Comparison of ENCODE assay signal across 20 cellular contexts in genomic region chr10:29113251-29113945, GRCh38.
DNase-seq lines count a peak whose midpoint lies in the region; ATAC-seq and TF ChIP-seq lines count a peak whose summit lies in the region.
"Had no signal": no experiment of that assay in that cellular context is flagged by ENCODE, and none has a peak within 500 bp of the region (broad histone marks: within the 10 kb centered on the region; RNA-seq: fewer than 3 reads in every experiment).

No MANE protein-coding gene starts in this region.

- intact Hi-C loops in Caco-2 (cut with micrococcal nuclease; ENCODE audit: unreplicated experiment) = no loop called here

- no peak for ATAC-seq in GM21737 (IDR thresholded peaks at IDR 0.05; ENCODE audit: unreplicated experiment)

- H3K4me1 Mint-ChIP-seq in Caco-2 (ENCODE audit: low read depth, unreplicated experiment) (peaks cover 39% of the 10 kb centered on the region), glutamatergic neuron (ENCODE audit: low read depth, unreplicated experiment) (no peaks in the 10 kb centered on the region)
- H3K4me1 Mint-ChIP-seq: activated CD4-positive, alpha-beta T cell treated with anti-CD3 and anti-CD28 coated beads, Interleukin-2, amount 10 ng/mL, durations not matched to agents 24 days and 14 days had no signal

- no peaks in the 10 kb centered on the region for H3K79me2 ChIP-seq in hepatocyte

- TF ChIP-seq CTCF in Caco-2 (IDR thresholded peaks at IDR 0.05; ENCODE audit: insufficient read depth in 1 of 2, low read depth in 1 of 2, low read length in 1 of 2, severe bottlenecking in 1 of 2, unreplicated experiment in 1 of 2) (no peak), hepatocyte (IDR thresholded peaks at IDR 0.05; ENCODE audit: poor library complexity) (no peak), glutamatergic neuron (IDR thresholded peaks at IDR 0.05; ENCODE audit: partially characterized antibody, unreplicated experiment) (no peak)

- H3K4me1 ChIP-seq in Caco-2 (peaks cover 34% of the 10 kb centered on the region), hepatocyte (ENCODE audit: insufficient read depth) (peaks cover 25% of the 10 kb centered on the region), neuron (ENCODE audit: insufficient read depth, low read length) (peaks cover 8% of the 10 kb centered on the region)
- H3K4me1 ChIP-seq: SJSA1 had no signal

- BruUV-seq in Caco-2 (replicated peaks; lab: Mats Ljungman, UMichigan) = no TSS peak

- DNase-seq in Caco-2 = no peak
- DNase-seq in NCI-H345 treated with DMSO at 0.1 percent for 48 hours (lab: John Stamatoyannopoulos, UW; ENCODE audit: unreplicated experiment) = peak; percentile 13
- DNase-seq in hepatocyte (ENCODE audit: low spot score) = peak; percentile 56
- DNase-seq in glutamatergic neuron = no peak
- no peak for DNase-seq in stimulated activated CD4-positive, alpha-beta T cell treated with anti-CD3 and anti-CD28 coated beads, Interleukin-1b, Interleukin-23, amount 100 ng/mL, for 48 hours
- no peak for DNase-seq in pons (ENCODE audit: low spot score)
- DNase-seq: activated CD4-positive, alpha-beta T cell treated with anti-CD3 and anti-CD28 coated beads, Interleukin-2, amount 10 ng/mL, durations not matched to agents 24 days and 14 days; activated naive CD4-positive, alpha-beta T cell treated with Interleukin-2 at 50 U/mL for 16 hours; activated T-cell treated with anti-CD3 and anti-CD28 coated beads, Interleukin-2, amount 50 U/mL, for 48 hours; amniotic stem cell; DMS79; kidney glomerular epithelial cell; MV-4-11; NCI-H526 treated with DMSO at 0.1 percent for 48 hours had no signal

- H3K27me3 ChIP-seq in Caco-2 (replicated peaks; ENCODE audit: control insufficient read depth, insufficient read depth, low read length) (no peaks in the 10 kb centered on the region), hepatocyte (no peaks in the 10 kb centered on the region), neuron (ENCODE audit: insufficient read depth, low read length) (no peaks in the 10 kb centered on the region)
- H3K27me3 ChIP-seq: SJSA1 had no signal

- no peaks in the 10 kb centered on the region for H3K36me3 ChIP-seq in Caco-2 (ENCODE audit: control insufficient read depth, insufficient read depth, low read length)
- peaks cover 3% of the 10 kb centered on the region for H3K36me3 ChIP-seq in hepatocyte (replicated peaks; ENCODE audit: insufficient read depth, low read depth)
- H3K36me3 ChIP-seq in neuron (ENCODE audit: insufficient read depth, low read length) = no peaks in the 10 kb centered on the region
- H3K36me3 ChIP-seq: HAP-1, SJSA1 had no signal

- WGBS in hepatocyte (ENCODE audit: low lambda C conversion rate, missing lambda C conversion rate) = 44% methylated on average over 14 of the region's 14 CpGs

- H3K9me3 ChIP-seq in Caco-2 (peaks cover 14% of the 10 kb centered on the region), hepatocyte (ENCODE audit: low read depth) (no peaks in the 10 kb centered on the region), neuron (ENCODE audit: low read length) (no peaks in the 10 kb centered on the region)

- H3K27me3 Mint-ChIP-seq in Caco-2 (ENCODE audit: insufficient read depth, unreplicated experiment) = no peaks in the 10 kb centered on the region
- H3K27me3 Mint-ChIP-seq in glutamatergic neuron (ENCODE audit: unreplicated experiment) = no peaks in the 10 kb centered on the region
- H3K27me3 Mint-ChIP-seq: activated CD4-positive, alpha-beta T cell treated with anti-CD3 and anti-CD28 coated beads, Interleukin-2, amount 10 ng/mL, durations not matched to agents 24 days and 14 days had no signal

- peak overlapping the region; percentile 30 for H3K4me2 ChIP-seq in hepatocyte

- peak overlapping the region; percentile 58 for H3K27ac Mint-ChIP-seq in Caco-2 (ENCODE audit: unreplicated experiment)
- H3K27ac Mint-ChIP-seq in glutamatergic neuron (ENCODE audit: unreplicated experiment) = no peak overlapping the region
- H3K27ac Mint-ChIP-seq: activated CD4-positive, alpha-beta T cell treated with anti-CD3 and anti-CD28 coated beads, Interleukin-2, amount 10 ng/mL, durations not matched to agents 24 days and 14 days; dendritic cell treated with granulocyte-macrophage colony-stimulating factor and Interleukin-4, amounts not matched to agents 40 ng/mL and 50 ng/mL, for 4 days; T-helper 2 cell treated with Interferon-gamma antibody and Interleukin-4, amounts not matched to agents 5 μg/mL and 100 μg/mL, for 36 hours had no signal

- H3K9me2 ChIP-seq in hepatocyte (replicated peaks; ENCODE audit: insufficient read depth) = no peaks in the 10 kb centered on the region

- H3K4me3 Mint-ChIP-seq in Caco-2 (ENCODE audit: unreplicated experiment) (peak overlapping the region; percentile 17), glutamatergic neuron (ENCODE audit: unreplicated experiment) (no peak overlapping the region)
- H3K4me3 Mint-ChIP-seq: activated CD4-positive, alpha-beta T cell treated with anti-CD3 and anti-CD28 coated beads, Interleukin-2, amount 10 ng/mL, durations not matched to agents 24 days and 14 days; dendritic cell treated with granulocyte-macrophage colony-stimulating factor and Interleukin-4, amounts not matched to agents 40 ng/mL and 50 ng/mL, for 4 days; T-helper 2 cell treated with Interferon-gamma antibody and Interleukin-4, amounts not matched to agents 5 μg/mL and 100 μg/mL, for 36 hours had no signal

- CTCF ChIA-PET in Caco-2 (lab: Charles Lee) = interaction anchor here (0.6 kb wide), 1 partner anchor 121 kb away, joined by 3 read pairs; no protein-coding TSS in a partner anchor

- H3K4me3 ChIP-seq in Caco-2 (ENCODE audit: low read depth, low read length) = no peak overlapping the region
- no peak overlapping the region for H3K4me3 ChIP-seq in hepatocyte
- no peak overlapping the region for H3K4me3 ChIP-seq in neuron (ENCODE audit: low read length)
- H3K4me3 ChIP-seq: HAP-1, SJSA1 had no signal

- H3K27ac ChIP-seq in hepatocyte = peak overlapping the region; percentile 54
- H3K27ac ChIP-seq: SJSA1 had no signal

- H2AFZ ChIP-seq in hepatocyte (peak overlapping the region; percentile 9), neuron (ENCODE audit: low read depth, low read length) (peak overlapping the region; percentile 17)

- H3K9me3 Mint-ChIP-seq in Caco-2 (ENCODE audit: unreplicated experiment) = peaks cover 34% of the 10 kb centered on the region
- H3K9me3 Mint-ChIP-seq in glutamatergic neuron (ENCODE audit: unreplicated experiment) = peaks cover 2% of the 10 kb centered on the region

- POLR2A ChIA-PET in Caco-2 (lab: Charles Lee) = no interaction called here

- H4K20me1 ChIP-seq in hepatocyte (ENCODE audit: insufficient read depth, poor library complexity, severe bottlenecking) = no peaks in the 10 kb centered on the region

- H3K36me3 Mint-ChIP-seq in Caco-2 (ENCODE audit: insufficient read depth, unreplicated experiment) (peaks cover 18% of the 10 kb centered on the region), glutamatergic neuron (ENCODE audit: unreplicated experiment) (no peaks in the 10 kb centered on the region)

Comparison
In these comparisons a context has a peak if more than half of its experiments do, and no peak if none do; other contexts are left out.
1. DNase-seq: peak in NCI-H345 treated with DMSO at 0.1 percent for 48 hours (single experiment) and hepatocyte (single experiment); none in Caco-2 (0 of 2), glutamatergic neuron (single experiment), stimulated activated CD4-positive, alpha-beta T cell treated with anti-CD3 and anti-CD28 coated beads, Interleukin-1b, Interleukin-23, amount 100 ng/mL, for 48 hours (single experiment) and pons (single experiment).